In genomic region chr10:42551582-42552187, GRCh38 we compare ENCODE assay signal across 8 cellular contexts.
DNase-seq lines count a peak whose midpoint lies in the region; ATAC-seq, FAIRE-seq and TF ChIP-seq lines count a peak whose summit lies in the region.

No MANE protein-coding gene starts in this region.

- H3K4me1 ChIP-seq in esophagus (ENCODE audit: control insufficient read depth in 2 of 2, insufficient read depth in 2 of 2, low read length in 1 of 2), result peaks cover 5 to 6% of the 10 kb centered on the region in 2 donors
- H3K4me1 ChIP-seq in pancreas, result peaks cover 0 to 9% (median 0%) of the 10 kb centered on the region in 3 donors

- CTCF ChIA-PET in RWPE1 (lab: Yijun Ruan, JAX), result no interaction called here

- WGBS in esophagus, 2 donors, result 52% methylated on average over 24 of the region's 24 CpGs
- WGBS in pancreas, 2 donors, result 51 to 54% methylated on average over 24 of the region's 24 CpGs

- no peaks in the 10 kb centered on the region for H3K36me3 ChIP-seq in H7 (replicated peaks; ENCODE audit: control insufficient read depth, insufficient read depth, low read length)
- no peaks in the 10 kb centered on the region for H3K36me3 ChIP-seq in esophagus (ENCODE audit: control insufficient read depth in 2 of 2, insufficient read depth in 2 of 2, low read length in 1 of 2)
- H3K36me3 ChIP-seq in pancreas, result no peaks in the 10 kb centered on the region

- TF ChIP-seq CTCF in RWPE1 (conservative IDR thresholded peaks at IDR 0.05; ENCODE audit: low read depth) (no peak), pancreas (IDR thresholded peaks at IDR 0.05) (no peak)

- POLR2A ChIA-PET in RWPE1 (lab: Yijun Ruan, JAX; ENCODE audit: low non-redundant PET), result no interaction called here

- H3K4me3 ChIP-seq in H7 (ENCODE audit: insufficient read depth, low read depth, low read length), result peak overlapping the region; percentile 79
- peak overlapping the region; percentile 79 to 89 for H3K4me3 ChIP-seq in esophagus (ENCODE audit: low read depth in 1 of 2, low read length in 2 of 2)
- H3K4me3 ChIP-seq in pancreas, result peak overlapping the region; percentile 57 to 78 (median 68)

- no peak for ATAC-seq in pancreas

- DNase-seq in H7 (no peak), RWPE1 (ENCODE audit: low spot score) (no peak), pancreas (peak in 1 of 6 donors; percentile 22), NCI-H1105 (lab: John Stamatoyannopoulos, UW) (no peak), DMS153 treated with DMSO at 0.1 percent for 48 hours (lab: John Stamatoyannopoulos, UW; ENCODE audit: unreplicated experiment) (no peak), superior temporal gyrus (ENCODE audit: extremely low spot score) (no peak)
- no peak for DNase-seq in stimulated activated CD4-positive, alpha-beta T cell treated with anti-CD3 and anti-CD28 coated beads, Interleukin-1b, Interleukin-23, amount 100 ng/mL, for 48 hours

- H3K9me3 ChIP-seq in esophagus (ENCODE audit: control insufficient read depth in 2 of 2, insufficient read depth in 1 of 2, low read depth in 1 of 2, low read length in 1 of 2) (no peaks in the 10 kb centered on the region), pancreas (no peaks in the 10 kb centered on the region)

- H3K27me3 ChIP-seq in H7 (ENCODE audit: control insufficient read depth, insufficient read depth, low read length), result peaks cover 5% of the 10 kb centered on the region
- H3K27me3 ChIP-seq in esophagus (ENCODE audit: control insufficient read depth in 1 of 2, insufficient read depth in 2 of 2, low read length in 2 of 2), result no peaks in the 10 kb centered on the region
- no peaks in the 10 kb centered on the region for H3K27me3 ChIP-seq in pancreas

- FAIRE-seq in pancreas (lab: Jason Lieb, UNC), result no peak

- H3K27ac ChIP-seq in RWPE1 (peak overlapping the region; percentile 73), esophagus (ENCODE audit: low read depth in 2 of 2, low read length in 1 of 2) (no peak overlapping the region), pancreas (peak overlapping the region in 2 of 4 donors; percentile 48 to 68)

- intact Hi-C loops in pancreas (cut with DNase I), result no loop called here
